Comparison of ENCODE assay signal across 16 cellular contexts in the genomic region with DNA sequence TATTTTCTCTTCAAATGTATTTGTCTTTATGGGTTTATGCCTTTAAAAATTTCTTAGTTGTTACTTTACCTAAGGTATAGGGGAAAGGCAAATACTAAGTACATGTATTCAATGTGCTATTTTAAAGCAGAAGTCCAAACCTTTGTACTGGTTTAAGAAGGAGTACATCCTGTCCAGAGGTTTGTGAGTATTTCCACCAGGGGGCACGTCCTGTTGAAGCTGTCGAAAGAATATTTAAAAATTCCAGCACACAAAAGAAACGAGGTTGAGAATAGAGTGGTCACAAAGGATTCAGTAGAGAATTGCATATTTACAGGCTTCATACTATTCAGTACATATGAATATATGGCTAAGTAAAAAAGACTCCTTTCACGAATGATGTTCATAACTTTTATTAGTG. TPM values are rescaled to one million over a fixed set of nuclear protein-coding genes. Genes with fewer than 3 reads are reported as not detected.
A peak's percentile ranks its signal among the peaks of the same experiment; 100 is the strongest.
DNase-seq lines count a peak whose midpoint lies in the region; ATAC-seq, FAIRE-seq and TF ChIP-seq lines count a peak whose summit lies in the region.
"Had no signal": no experiment of that assay in that cellular context is flagged by ENCODE, and none has a peak within 500 bp of the region (broad histone marks: within the 10 kb centered on the region; RNA-seq: fewer than 3 reads in every experiment).

No MANE protein-coding gene starts in this region.

- H3K4me3 ChIP-seq in OCI-LY1 (ENCODE audit: low read depth, low read length, poor library complexity, severe bottlenecking) (no peak overlapping the region), choroid plexus epithelial cell (ENCODE audit: low read depth, low read length) (no peak overlapping the region)
- H3K4me3 ChIP-seq: heart right ventricle, left lung had no signal

- no peak for TF ChIP-seq POLR2A in H54 (IDR thresholded peaks at IDR 0.05; ENCODE audit: low read depth, low read length)

- no peaks in the 10 kb centered on the region; the same call in 1 of the 2 replicates for H3K9me3 ChIP-seq in OCI-LY1 (ENCODE audit: low read length)
- H3K9me3 ChIP-seq: left lung had no signal

- no peaks in the 10 kb centered on the region; the same call in 1 of the 2 replicates for H4K20me1 ChIP-seq in OCI-LY1 (ENCODE audit: insufficient read depth, low read length)

- no peak overlapping the region for H2AFZ ChIP-seq in OCI-LY1 (ENCODE audit: low read length)

- no peak overlapping the region for H3K4me2 ChIP-seq in OCI-LY1 (ENCODE audit: low read length)

- H3K9me2 ChIP-seq in OCI-LY1 (ENCODE audit: low read depth, low read length) = no peaks in the 10 kb centered on the region

- no peak overlapping the region for H3K27ac ChIP-seq in OCI-LY1 (ENCODE audit: low read depth, low read length, poor library complexity, severe bottlenecking)
- H3K27ac ChIP-seq: heart right ventricle, left lung had no signal

- TF ChIP-seq CTCF in OCI-LY1 (IDR thresholded peaks at IDR 0.05; ENCODE audit: low read length) (peak; percentile 39; the same call in 1 of the 2 replicates), choroid plexus epithelial cell (conservative IDR thresholded peaks at IDR 0.05; ENCODE audit: low read depth, low read length) (peak; percentile 72), omental fat pad (IDR thresholded peaks at IDR 0.05) (no peak)

- no peaks in the 10 kb centered on the region for H3K4me1 ChIP-seq in OCI-LY1 (ENCODE audit: insufficient read depth, low read length, severe bottlenecking)
- H3K4me1 ChIP-seq: heart right ventricle, left lung had no signal

- no peaks in the 10 kb centered on the region for H3K27me3 ChIP-seq in OCI-LY1 (ENCODE audit: insufficient read depth, low read length)
- H3K27me3 ChIP-seq: heart right ventricle, left lung had no signal

- FAIRE-seq in H54 (lab: Jason Lieb, UNC) = peak; percentile 23

- H3K79me2 ChIP-seq in OCI-LY1 (ENCODE audit: insufficient read depth, low read length) = peaks cover 34% of the 10 kb centered on the region

- no peak for ATAC-seq in omental fat pad (ENCODE audit: low FRiP score)
- ATAC-seq: activated T-cell treated with anti-CD3 and anti-CD28 coated beads, Interleukin-2, amount 50 U/mL, for 4 hours; heart right ventricle; left lung; natural killer cell treated with Interleukin-12 subunit alpha and Interleukin-12 subunit beta and Interleukin-15 and Interleukin-18, amount 100 ng/mL, for 72 hours; T-cell had no signal

- H3F3A ChIP-seq in OCI-LY1 (ENCODE audit: insufficient read depth, low read length) = no peaks in the 10 kb centered on the region

- no peak overlapping the region for H3K9ac ChIP-seq in OCI-LY1 (ENCODE audit: low read length)

- no peak for DNase-seq in H54 (ENCODE audit: insufficient read length, low spot score)
- peak; percentile 79 for DNase-seq in choroid plexus epithelial cell (ENCODE audit: low read depth)
- peak; percentile 5 for DNase-seq in non-pigmented ciliary epithelial cell (ENCODE audit: low read depth)
- no peak for DNase-seq in omental fat pad (ENCODE audit: low spot score)
- no peak for DNase-seq in activated CD4-positive, alpha-beta T cell treated with anti-CD3 and anti-CD28 coated beads, Interleukin-2, amount 50 U/mL, for 1 hour
- DNase-seq in activated gamma-delta T cell (lab: John Stamatoyannopoulos, UW) = no peak
- DNase-seq: activated CD4-positive, alpha-beta T cell treated with anti-CD3 and anti-CD28 coated beads for 4 hours; activated T-cell treated with anti-CD3 and anti-CD28 coated beads, Interleukin-2, amount 50 U/mL, for 4 hours; amygdala; effector memory CD4-positive, alpha-beta T cell; heart right ventricle; left lung; NCI-H2171; T-cell had no signal

- peaks cover 35% of the 10 kb centered on the region for H3K36me3 ChIP-seq in OCI-LY1 (ENCODE audit: insufficient read depth, low read length)

RNA-seq across cellular contexts. Expression of gene URI1, which starts 59.8 kb away (rescaled TPM):
- total RNA-seq in omental fat pad = 10 to 100 TPM; 52.2 to 63.2 (median 58.6) TPM

Comparison
In these comparisons a context has a peak if more than half of its experiments do, and no peak if none do; other contexts are left out.
1. DNase-seq: peak in choroid plexus epithelial cell (single experiment) and non-pigmented ciliary epithelial cell (single experiment); none in H54 (single experiment), omental fat pad (single experiment), activated CD4-positive, alpha-beta T cell treated with anti-CD3 and anti-CD28 coated beads, Interleukin-2, amount 50 U/mL, for 1 hour (single experiment) and activated gamma-delta T cell (single experiment).
2. CTCF ChIP-seq: peak in OCI-LY1 (single experiment) and choroid plexus epithelial cell (single experiment); none in omental fat pad (0 of 3).